20 cellular contexts compared by ENCODE assay signal in genomic region chr13:98377635-98378378, GRCh38.
DNase-seq lines count a peak whose midpoint lies in the region; ATAC-seq and TF ChIP-seq lines count a peak whose summit lies in the region.
"Had no signal": no experiment of that assay in that cellular context is flagged by ENCODE, and none has a peak within 500 bp of the region (broad histone marks: within the 10 kb centered on the region; RNA-seq: fewer than 3 reads in every experiment).

No MANE protein-coding gene starts in this region.

- H3K14ac ChIP-seq in IMR-90 (replicated peaks; ENCODE audit: low read depth, low read length) = no peak overlapping the region

- H3K18ac ChIP-seq in IMR-90 (ENCODE audit: low read depth, low read length) = no peak overlapping the region

- no peak overlapping the region for H2BK120ac ChIP-seq in IMR-90 (ENCODE audit: low read depth, low read length)

- WGBS in IMR-90 (ENCODE audit: extremely low coverage in 2 of 2, insufficient read length in 1 of 2), 2 experiments = 90% methylated on average over 4 of the region's 13 CpGs; no CpG with 5 or more reads in 1 of the 2 experiments

- intact Hi-C loops in IMR-90 (cut with micrococcal nuclease) (loop anchor here (10.0 kb wide), 1 partner anchor 373 kb away; no protein-coding TSS in a partner anchor), cardiac septum (cut with DNase I) (no loop called here)

- H3K36me3 ChIP-seq in IMR-90 (ENCODE audit: control insufficient read depth, insufficient read depth, low read length) = peaks cover 21% of the 10 kb centered on the region

- H2BK15ac ChIP-seq in IMR-90 (ENCODE audit: low read depth, low read length) = no peak overlapping the region

- POLR2A ChIA-PET in IMR-90 (lab: Charles Lee; ENCODE audit: unreplicated experiment) = no interaction called here

- TF ChIP-seq CTCF in IMR-90 (conservative IDR thresholded peaks at IDR 0.05; ENCODE audit: low read depth, low read length) = no peak
- no peak for TF ChIP-seq CTCF in nephron progenitor cell (IDR thresholded peaks at IDR 0.05)

- H2AFZ ChIP-seq in IMR-90 (replicated peaks; ENCODE audit: low read length, poor library complexity) = no peak overlapping the region
- H2AFZ ChIP-seq: PC-9 had no signal

- no peak overlapping the region for H3K4me3 Mint-ChIP-seq in nephron progenitor cell
- H3K4me3 Mint-ChIP-seq: CD4-positive, CD25-positive, alpha-beta regulatory T cell had no signal

- H3K56ac ChIP-seq in IMR-90 (ENCODE audit: extremely low read depth, insufficient read depth, low read length) = no peak overlapping the region

- DNase-seq in IMR-90 (no peak), nephron progenitor cell (no peak), cardiac septum (ENCODE audit: low spot score) (no peak), SKM-1 treated with dmso at 0.1 percent for 144 hours (lab: John Stamatoyannopoulos, UW; ENCODE audit: unreplicated experiment) (no peak), HPDE6-E6E7 (ENCODE audit: extremely low spot score) (no peak)
- DNase-seq: CD4-positive, CD25-positive, alpha-beta regulatory T cell; COR-L47; DND-41; GOT3; Kasumi-1; MG63; NCI-H1417; NCI-H187; NCI-H510A; PC-9; RPMI8226; SHP77 had no signal

- peaks cover 3% of the 10 kb centered on the region; the same call in 1 of the 2 replicates for H4K20me1 ChIP-seq in IMR-90 (ENCODE audit: insufficient read depth, low read length)

- H3K9ac ChIP-seq in IMR-90 (ENCODE audit: low read depth, low read length) = no peak overlapping the region

- H3K4me3 ChIP-seq in IMR-90 (ENCODE audit: insufficient read depth, low read depth, low read length) = no peak overlapping the region
- H3K4me3 ChIP-seq: GM12878, MG63, PC-9 had no signal

- H3K9me3 ChIP-seq in IMR-90 (ENCODE audit: control insufficient read depth, insufficient read depth, low read length) = peaks cover 4% of the 10 kb centered on the region; the same call in 1 of the 2 replicates

- dilution Hi-C loops in IMR-90 (cut with HindIII; ENCODE audit: low sequenced_read_pairs, unreplicated experiment) = no loop called here

- ATAC-seq in IMR-90 (ENCODE audit: low read depth) = no peak
- peak; percentile 48 for ATAC-seq in esophagus mucosa
- ATAC-seq in GM19397 (IDR thresholded peaks at IDR 0.05; ENCODE audit: unreplicated experiment) = no peak
- ATAC-seq: GM12878 had no signal

- no peak overlapping the region for H4K91ac ChIP-seq in IMR-90 (ENCODE audit: insufficient read depth, low read depth, low read length)

- peaks cover 41% of the 10 kb centered on the region for H3K9me3 Mint-ChIP-seq in nephron progenitor cell

- no peak overlapping the region for H3K4ac ChIP-seq in IMR-90 (ENCODE audit: low read depth, low read length)

- H3K4me1 Mint-ChIP-seq in nephron progenitor cell = peaks cover 26% of the 10 kb centered on the region
- H3K4me1 Mint-ChIP-seq: CD4-positive, CD25-positive, alpha-beta regulatory T cell had no signal

- no peak overlapping the region for H3K27ac ChIP-seq in IMR-90 (ENCODE audit: insufficient read depth, low read length)
- H3K27ac ChIP-seq: PC-9 had no signal

- no peak for TF ChIP-seq RAD21 in IMR-90 (IDR thresholded peaks at IDR 0.05; ENCODE audit: low read length)

- H2BK5ac ChIP-seq in IMR-90 (ENCODE audit: low read depth, low read length, poor library complexity, severe bottlenecking) = no peak overlapping the region

- TF ChIP-seq POLR2A in IMR-90 (IDR thresholded peaks at IDR 0.05; ENCODE audit: low read depth, low read length) = no peak

- no peak overlapping the region for H3K23ac ChIP-seq in IMR-90 (ENCODE audit: low read depth, low read length)

- no peak overlapping the region for H2BK20ac ChIP-seq in IMR-90 (ENCODE audit: low read depth, low read length)

- no peaks in the 10 kb centered on the region for H3K27me3 Mint-ChIP-seq in nephron progenitor cell (ENCODE audit: low read depth, poor library complexity)
- H3K27me3 Mint-ChIP-seq: CD4-positive, CD25-positive, alpha-beta regulatory T cell had no signal

- H2AK9ac ChIP-seq in IMR-90 (replicated peaks; ENCODE audit: low read depth, low read length, poor library complexity) = no peak overlapping the region

- H3K79me1 ChIP-seq in IMR-90 (ENCODE audit: low read depth in 1 of 2, low read length in 2 of 2) = peaks cover 26 to 66% of the 10 kb centered on the region in 2 experiments

- peaks cover 8% of the 10 kb centered on the region for H3K9me1 ChIP-seq in IMR-90 (ENCODE audit: insufficient read depth, low read length)

- no TSS peak for BruUV-seq in IMR-90 (replicated peaks; lab: Mats Ljungman, UMichigan)

- H2AK5ac ChIP-seq in IMR-90 (ENCODE audit: low read depth, low read length) = no peak overlapping the region; the same call in 1 of the 2 replicates

- H4K5ac ChIP-seq in IMR-90 (ENCODE audit: low read depth, low read length) = no peak overlapping the region

- H3K36me3 Mint-ChIP-seq in nephron progenitor cell (ENCODE audit: low read depth) = peaks cover 94% of the 10 kb centered on the region
- H3K36me3 Mint-ChIP-seq: CD4-positive, CD25-positive, alpha-beta regulatory T cell had no signal

- H3K27ac Mint-ChIP-seq in nephron progenitor cell = peak overlapping the region; percentile 91

- H4K8ac ChIP-seq in IMR-90 (ENCODE audit: low read depth in 2 of 2, low read length in 2 of 2) = no peak overlapping the region

- in situ Hi-C loops in IMR-90 (cut with MboI; ENCODE audit: low sequenced_read_pairs) = no loop called here

- CTCF ChIA-PET in IMR-90 (lab: Yijun Ruan, JAX) = interaction anchor here (0.5 kb wide), 1 partner anchor 213 kb away, joined by 3 read pairs; no protein-coding TSS in a partner anchor

- H3K4me1 ChIP-seq in IMR-90 (ENCODE audit: control insufficient read depth, insufficient read depth, low read length) = peaks cover 2% of the 10 kb centered on the region; the same call in 1 of the 2 replicates

- no peaks in the 10 kb centered on the region for H3K27me3 ChIP-seq in IMR-90 (ENCODE audit: control insufficient read depth, insufficient read depth, low read length)
- H3K27me3 ChIP-seq: MG63 had no signal

- H3K4me2 ChIP-seq in IMR-90 (ENCODE audit: low read depth, low read length) = no peak overlapping the region
- H3K4me2 ChIP-seq: PC-9 had no signal

TF ChIP-seq in IMR-90, 13 proteins besides CTCF, POLR2A, EP300 and RAD21:
- TF ChIP-seq FOS (IDR thresholded peaks at IDR 0.05; ENCODE audit: low read depth, low read length) = no peak
- no peak for TF ChIP-seq MAZ (IDR thresholded peaks at IDR 0.05; ENCODE audit: borderline replicate concordance, low read depth, low read length)
- TF ChIP-seq MAFK (IDR thresholded peaks at IDR 0.05; ENCODE audit: low read depth, low read length) = no peak
- TF ChIP-seq USF2 (IDR thresholded peaks at IDR 0.05; ENCODE audit: low read depth, low read length) = no peak
- TF ChIP-seq CEBPB (IDR thresholded peaks at IDR 0.05; ENCODE audit: low read depth, low read length) = 0 out of 2 replicates have a peak, but pooled peaks have one; percentile 5
- TF ChIP-seq CHD1 (IDR thresholded peaks at IDR 0.05; ENCODE audit: low read depth, low read length) = no peak
